9 cellular contexts compared by ENCODE assay signal in the genomic region with DNA sequence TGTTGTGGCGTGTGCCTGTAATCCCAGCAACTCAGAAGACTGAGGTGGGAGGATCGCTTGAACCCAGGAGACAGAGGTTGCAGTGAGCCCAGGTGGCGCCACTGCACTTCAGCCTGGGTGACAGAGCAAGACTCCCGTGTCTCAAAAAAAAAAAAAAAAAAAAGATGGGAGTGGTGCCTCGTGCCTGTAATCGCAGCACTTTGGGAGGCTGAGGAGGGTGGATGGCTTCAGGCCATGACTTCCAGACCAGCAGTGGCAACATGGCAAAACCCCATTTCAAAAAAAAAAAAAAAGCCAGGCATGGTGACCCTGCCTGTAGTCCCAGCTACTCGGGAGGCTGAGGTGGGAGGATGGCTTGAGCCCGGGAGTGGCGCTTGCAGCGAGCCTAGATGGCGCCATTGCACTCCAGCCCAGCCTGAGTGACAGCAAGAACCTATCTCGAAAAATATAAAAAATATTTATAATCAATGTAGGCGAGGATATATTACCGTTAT. TPM values are rescaled to one million over a fixed set of nuclear protein-coding genes. Genes with fewer than 3 reads are reported as not detected.
A peak's percentile ranks its signal among the peaks of the same experiment; 100 is the strongest.
DNase-seq lines count a peak whose midpoint lies in the region; ATAC-seq and TF ChIP-seq lines count a peak whose summit lies in the region.
"Had no signal": no experiment of that assay in that cellular context is flagged by ENCODE, and none has a peak within 500 bp of the region (broad histone marks: within the 10 kb centered on the region; RNA-seq: fewer than 3 reads in every experiment).

No MANE protein-coding gene starts in this region.

- peak; percentile 75 for ATAC-seq in upper lobe of right lung

- H3T11ph ChIP-seq in H9 (ENCODE audit: low read length), result no peak overlapping the region

- peaks cover 0 to 10% of the 10 kb centered on the region in 2 experiments; a peak in 2 of 4 replicates for H3K4me1 Mint-ChIP-seq in H9

- no peak overlapping the region for H2BK120ac ChIP-seq in H9 (ENCODE audit: low read depth, low read length, poor library complexity, severe bottlenecking)
- no peak overlapping the region for H2BK120ac ChIP-seq in neuronal stem cell (ENCODE audit: low read depth, low read length)

- no peaks in the 10 kb centered on the region for H3K9me3 Mint-ChIP-seq in H9
- H3K9me3 Mint-ChIP-seq: activated naive CD4-positive, alpha-beta T cell treated with anti-CD3 and anti-CD28 coated beads, Interleukin-2, amount 50 U/mL, for 24 hours had no signal

- H2AK5ac ChIP-seq in H9 (ENCODE audit: insufficient read length, low read length) (no peak overlapping the region), neuronal stem cell (ENCODE audit: low read depth, low read length) (no peak overlapping the region)

- no peaks in the 10 kb centered on the region for H3K27me3 Mint-ChIP-seq in H9 (ENCODE audit: low read depth)
- H3K27me3 Mint-ChIP-seq: activated naive CD4-positive, alpha-beta T cell treated with anti-CD3 and anti-CD28 coated beads, Interleukin-2, amount 50 U/mL, for 24 hours had no signal

- H3K36me3 ChIP-seq in neuronal stem cell (replicated peaks in 1 of 2; ENCODE audit: control insufficient read depth in 2 of 2, insufficient read depth in 2 of 2, low read length in 2 of 2), result peaks cover 0 to 22% of the 10 kb centered on the region in 2 donors
- H3K36me3 ChIP-seq in upper lobe of right lung, result peaks cover 9% of the 10 kb centered on the region

- H3K18ac ChIP-seq in H9 (ENCODE audit: insufficient read length, low read depth, low read length) (no peak overlapping the region), neuronal stem cell (ENCODE audit: low read length) (no peak overlapping the region)

- H3K27me3 ChIP-seq in H9 (ENCODE audit: insufficient read depth, low read length) (no peaks in the 10 kb centered on the region), neuronal stem cell (ENCODE audit: control insufficient read depth in 3 of 3, insufficient read depth in 3 of 3, low read depth in 1 of 3, low read length in 3 of 3) (no peaks in the 10 kb centered on the region), upper lobe of right lung (no peaks in the 10 kb centered on the region)

- H3K4ac ChIP-seq in H9 (ENCODE audit: low read depth, low read length) (no peak overlapping the region), neuronal stem cell (ENCODE audit: low read length) (no peak overlapping the region)

- TF ChIP-seq CTCF in H9 (conservative IDR thresholded peaks at IDR 0.05) (peak; percentile 73), epithelial cell of esophagus (IDR thresholded peaks at IDR 0.05; ENCODE audit: insufficient read depth, low read depth, low read length, missing control alignments) (peak; percentile 47), upper lobe of right lung (IDR thresholded peaks at IDR 0.05) (peak; percentile 41)

- no peak overlapping the region for H4K5ac ChIP-seq in H9 (ENCODE audit: insufficient read length, low read depth, low read length)

- no peak overlapping the region for H2BK12ac ChIP-seq in H9 (ENCODE audit: insufficient read length, low read depth, low read length)
- H2BK12ac ChIP-seq in neuronal stem cell (ENCODE audit: low read length), result no peak overlapping the region

- H3K4me3 Mint-ChIP-seq in H9, result no peak overlapping the region

- WGBS in H9 (ENCODE audit: extremely low coverage, insufficient read length, low lambda C conversion rate), result no CpG with 5 or more reads among the region's 14 CpGs
- WGBS in neuronal stem cell (ENCODE audit: extremely low coverage in 2 of 2, insufficient read length in 2 of 2, insufficient replicate concordance in 1 of 2), 2 donors, result no CpG with 5 or more reads among the region's 14 CpGs

- H3K79me1 ChIP-seq in H9 (ENCODE audit: insufficient read depth, low read depth, low read length, poor library complexity, severe bottlenecking), result no peaks in the 10 kb centered on the region
- H3K79me1 ChIP-seq in neuronal stem cell (ENCODE audit: low read depth, low read length), result no peaks in the 10 kb centered on the region

- no peak overlapping the region for H3K56ac ChIP-seq in H9 (ENCODE audit: insufficient read length, low read depth, low read length)

- H3K14ac ChIP-seq in H9 (ENCODE audit: insufficient read depth, low read length), result no peak overlapping the region
- no peak overlapping the region for H3K14ac ChIP-seq in neuronal stem cell (ENCODE audit: low read length)

- H3K4me3 ChIP-seq in epithelial cell of esophagus (ENCODE audit: low read length) (no peak overlapping the region), neuronal stem cell (ENCODE audit: low read length in 2 of 2) (no peak overlapping the region), upper lobe of right lung (no peak overlapping the region)

- H4K8ac ChIP-seq in H9 (replicated peaks; ENCODE audit: insufficient read length, low read depth, low read length), result no peak overlapping the region
- H4K8ac ChIP-seq in neuronal stem cell (ENCODE audit: low read depth, low read length), result no peak overlapping the region

- H4K20me1 ChIP-seq in H9 (ENCODE audit: control insufficient read depth, insufficient read depth, insufficient read length), result no peaks in the 10 kb centered on the region

- H2BK5ac ChIP-seq in H9 (ENCODE audit: insufficient read length, low read length), result no peak overlapping the region
- no peak overlapping the region for H2BK5ac ChIP-seq in neuronal stem cell (ENCODE audit: low read length)

- H2AFZ ChIP-seq in H9 (ENCODE audit: low read length) (no peak overlapping the region), neuronal stem cell (ENCODE audit: low read length) (no peak overlapping the region)

- intact Hi-C loops in upper lobe of right lung (cut with DNase I), result no loop called here

- H3K36me3 Mint-ChIP-seq in H9 (ENCODE audit: insufficient read depth in 1 of 3, low read depth in 3 of 3), result peaks cover 10 to 21% (median 18%) of the 10 kb centered on the region in 3 experiments; a peak in 6 of 7 replicates

- no peak overlapping the region for H3K27ac Mint-ChIP-seq in H9

- H3K27ac ChIP-seq in H9 (ENCODE audit: insufficient read length, low read depth, low read length) (no peak overlapping the region), neuronal stem cell (replicated peaks; ENCODE audit: low read length) (no peak overlapping the region), upper lobe of right lung (no peak overlapping the region)

- no peaks in the 10 kb centered on the region for H3K9me3 ChIP-seq in H9 (ENCODE audit: control insufficient read depth, low read depth, low read length)
- H3K9me3 ChIP-seq in neuronal stem cell (replicated peaks in 1 of 2; ENCODE audit: control insufficient read depth in 2 of 2, insufficient read depth in 1 of 2, low read depth in 1 of 2, low read length in 2 of 2), result no peaks in the 10 kb centered on the region
- H3K9me3 ChIP-seq in upper lobe of right lung, result no peaks in the 10 kb centered on the region

- H2BK15ac ChIP-seq in H9 (ENCODE audit: low read depth, low read length) (no peak overlapping the region), neuronal stem cell (ENCODE audit: low read length) (no peak overlapping the region)

- H3K23ac ChIP-seq in H9 (ENCODE audit: insufficient read length, low read depth, low read length), result no peak overlapping the region
- H3K23ac ChIP-seq in neuronal stem cell (ENCODE audit: low read depth, low read length, poor library complexity), result no peak overlapping the region

- H3K4me1 ChIP-seq in H9 (ENCODE audit: insufficient read depth, low read length), result no peaks in the 10 kb centered on the region; the same call in 1 of the 2 replicates
- H3K4me1 ChIP-seq in neuronal stem cell (ENCODE audit: control insufficient read depth in 2 of 2, insufficient read depth in 1 of 2, low read depth in 1 of 2, low read length in 2 of 2), result no peaks in the 10 kb centered on the region
- no peaks in the 10 kb centered on the region for H3K4me1 ChIP-seq in upper lobe of right lung

- no peaks in the 10 kb centered on the region for H3K23me2 ChIP-seq in H9 (ENCODE audit: insufficient read length, low read depth, low read length, poor library complexity, severe bottlenecking)

- H4K91ac ChIP-seq in H9 (ENCODE audit: insufficient read length, low read depth, low read length), result no peak overlapping the region
- no peak overlapping the region for H4K91ac ChIP-seq in neuronal stem cell (ENCODE audit: low read depth, low read length, poor library complexity)

- H3K79me2 ChIP-seq in H9 (ENCODE audit: insufficient read depth, low read length), result no peaks in the 10 kb centered on the region

- H3K9ac ChIP-seq in H9 (ENCODE audit: extremely low read depth, insufficient read length, low read length) (no peak overlapping the region), neuronal stem cell (ENCODE audit: low read depth, low read length, poor library complexity) (no peak overlapping the region)

- H2BK20ac ChIP-seq in H9 (ENCODE audit: low read depth, low read length, poor library complexity, severe bottlenecking), result no peak overlapping the region

- H3K4me2 ChIP-seq in H9 (ENCODE audit: insufficient read depth, insufficient read length, low read length), result peak overlapping the region; percentile 54
- peak overlapping the region; percentile 18 for H3K4me2 ChIP-seq in neuronal stem cell (ENCODE audit: insufficient read depth, low read length, poor library complexity, severe bottlenecking)

- DNase-seq in DMS53 treated with DMSO at 0.1 percent for 48 hours (lab: John Stamatoyannopoulos, UW; ENCODE audit: unreplicated experiment), result peak; percentile 40
- peak; percentile 85 for DNase-seq in H9
- peak; percentile 28 for DNase-seq in NCI-H345 treated with DMSO at 0.1 percent for 48 hours (lab: John Stamatoyannopoulos, UW; ENCODE audit: unreplicated experiment)
- DNase-seq in activated CD4-positive, alpha-beta T cell treated with anti-CD3 and anti-CD28 coated beads, Interleukin-2, amount 50 U/mL, for 48 hours, result peak; percentile 57 to 65
- peak; percentile 65 for DNase-seq in epithelial cell of esophagus (ENCODE audit: low read depth)
- DNase-seq in neuronal stem cell (ENCODE audit: low spot score), result peak; percentile 3
- DNase-seq in upper lobe of right lung, result peak; percentile 71
- no peak for DNase-seq in HuH-7.5 (ENCODE audit: low spot score)

RNA-seq across cellular contexts. Expression of a gene that starts 27.0 kb away (rescaled TPM):
- 575 and 598 TPM in 2 replicates for total RNA-seq in H9 (2021)
- polyA plus RNA-seq in neuronal stem cell (2013, experiment 1 of 2), result 115 TPM
- polyA plus RNA-seq in neuronal stem cell (2013, experiment 2 of 2), result 117 TPM
- total RNA-seq in upper lobe of right lung, result 135 TPM

RNA-seq across cellular contexts. Expression of a gene that starts 54.7 kb away (rescaled TPM):
- total RNA-seq in H9 (2021) (18.7 and 19.0 TPM in 2 replicates), upper lobe of right lung (7.1 TPM)
- polyA plus RNA-seq in neuronal stem cell (2013, experiment 1 of 2), result 4.1 TPM
- polyA plus RNA-seq in neuronal stem cell (2013, experiment 2 of 2), result 4.2 TPM
